Comparison of ENCODE assay signal across 1 cellular context in the genomic region with DNA sequence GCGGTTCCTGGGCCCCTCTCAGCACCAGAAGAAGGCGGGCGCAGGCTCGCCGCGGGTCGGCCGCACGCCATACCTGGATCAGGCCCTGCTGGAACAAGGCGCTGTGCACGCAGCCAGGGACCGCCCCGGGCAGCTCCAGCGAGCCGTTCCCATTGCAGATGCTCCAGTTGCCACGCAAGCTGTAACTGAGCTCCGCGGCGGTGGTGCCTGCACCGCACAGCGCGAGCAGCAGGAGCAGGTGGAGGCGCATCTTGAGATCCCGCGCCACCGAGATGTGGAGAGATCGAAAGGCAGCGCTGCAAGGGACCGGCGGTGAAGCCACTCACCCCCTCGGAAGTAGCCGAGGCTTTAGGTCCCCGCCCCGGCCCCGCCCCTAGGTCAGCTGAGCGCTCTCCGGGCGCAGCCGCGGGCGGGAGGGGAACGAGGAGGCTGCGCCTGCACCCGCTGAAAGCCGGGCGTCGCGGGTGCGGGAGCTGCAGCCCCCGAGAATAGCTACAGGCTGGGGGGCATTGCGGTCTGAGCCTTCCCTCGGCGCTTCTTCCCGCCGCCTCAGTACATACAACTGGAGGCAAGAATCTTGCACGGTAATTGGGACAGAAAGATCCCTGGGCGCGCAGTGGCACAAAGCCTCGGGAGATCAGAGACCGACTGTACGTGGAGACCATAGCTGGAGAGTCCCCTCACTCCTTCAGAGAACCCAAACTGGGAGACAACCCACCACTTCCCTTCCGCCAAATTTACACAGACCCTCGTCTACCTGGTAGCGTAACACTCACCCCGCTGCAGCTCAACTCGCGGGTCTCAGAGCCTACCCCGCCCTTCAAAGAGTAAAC.
TF ChIP-seq lines count a peak whose summit lies in the region.

A gene (minus strand): TSS at position 324 of the 833 bp plus-strand sequence. CDS start 74 bp downstream, at position 250.

TF ChIP-seq in HepG2, 621 proteins besides CTCF, POLR2A, EP300 and RAD21 (continued from another document and continues in another):
- TF ChIP-seq, protein P1, sequence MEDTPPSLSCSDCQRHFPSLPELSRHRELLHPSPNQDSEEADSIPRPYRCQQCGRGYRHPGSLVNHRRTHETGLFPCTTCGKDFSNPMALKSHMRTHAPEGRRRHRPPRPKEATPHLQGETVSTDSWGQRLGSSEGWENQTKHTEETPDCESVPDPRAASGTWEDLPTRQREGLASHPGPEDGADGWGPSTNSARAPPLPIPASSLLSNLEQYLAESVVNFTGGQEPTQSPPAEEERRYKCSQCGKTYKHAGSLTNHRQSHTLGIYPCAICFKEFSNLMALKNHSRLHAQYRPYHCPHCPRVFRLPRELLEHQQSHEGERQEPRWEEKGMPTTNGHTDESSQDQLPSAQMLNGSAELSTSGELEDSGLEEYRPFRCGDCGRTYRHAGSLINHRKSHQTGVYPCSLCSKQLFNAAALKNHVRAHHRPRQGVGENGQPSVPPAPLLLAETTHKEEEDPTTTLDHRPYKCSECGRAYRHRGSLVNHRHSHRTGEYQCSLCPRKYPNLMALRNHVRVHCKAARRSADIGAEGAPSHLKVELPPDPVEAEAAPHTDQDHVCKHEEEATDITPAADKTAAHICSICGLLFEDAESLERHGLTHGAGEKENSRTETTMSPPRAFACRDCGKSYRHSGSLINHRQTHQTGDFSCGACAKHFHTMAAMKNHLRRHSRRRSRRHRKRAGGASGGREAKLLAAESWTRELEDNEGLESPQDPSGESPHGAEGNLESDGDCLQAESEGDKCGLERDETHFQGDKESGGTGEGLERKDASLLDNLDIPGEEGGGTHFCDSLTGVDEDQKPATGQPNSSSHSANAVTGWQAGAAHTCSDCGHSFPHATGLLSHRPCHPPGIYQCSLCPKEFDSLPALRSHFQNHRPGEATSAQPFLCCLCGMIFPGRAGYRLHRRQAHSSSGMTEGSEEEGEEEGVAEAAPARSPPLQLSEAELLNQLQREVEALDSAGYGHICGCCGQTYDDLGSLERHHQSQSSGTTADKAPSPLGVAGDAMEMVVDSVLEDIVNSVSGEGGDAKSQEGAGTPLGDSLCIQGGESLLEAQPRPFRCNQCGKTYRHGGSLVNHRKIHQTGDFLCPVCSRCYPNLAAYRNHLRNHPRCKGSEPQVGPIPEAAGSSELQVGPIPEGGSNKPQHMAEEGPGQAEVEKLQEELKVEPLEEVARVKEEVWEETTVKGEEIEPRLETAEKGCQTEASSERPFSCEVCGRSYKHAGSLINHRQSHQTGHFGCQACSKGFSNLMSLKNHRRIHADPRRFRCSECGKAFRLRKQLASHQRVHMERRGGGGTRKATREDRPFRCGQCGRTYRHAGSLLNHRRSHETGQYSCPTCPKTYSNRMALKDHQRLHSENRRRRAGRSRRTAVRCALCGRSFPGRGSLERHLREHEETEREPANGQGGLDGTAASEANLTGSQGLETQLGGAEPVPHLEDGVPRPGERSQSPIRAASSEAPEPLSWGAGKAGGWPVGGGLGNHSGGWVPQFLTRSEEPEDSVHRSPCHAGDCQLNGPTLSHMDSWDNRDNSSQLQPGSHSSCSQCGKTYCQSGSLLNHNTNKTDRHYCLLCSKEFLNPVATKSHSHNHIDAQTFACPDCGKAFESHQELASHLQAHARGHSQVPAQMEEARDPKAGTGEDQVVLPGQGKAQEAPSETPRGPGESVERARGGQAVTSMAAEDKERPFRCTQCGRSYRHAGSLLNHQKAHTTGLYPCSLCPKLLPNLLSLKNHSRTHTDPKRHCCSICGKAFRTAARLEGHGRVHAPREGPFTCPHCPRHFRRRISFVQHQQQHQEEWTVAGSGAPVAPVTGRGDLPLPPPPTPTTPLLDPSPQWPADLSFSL (CRISPR knock-in tag; IDR thresholded peaks at IDR 0.05) = 0 out of 2 replicates have a peak, but pooled peaks have one; percentile 18
- TF ChIP-seq ZNF674 (CRISPR knock-in tag; IDR thresholded peaks at IDR 0.05; ENCODE audit: low read depth) = no peak
- no peak; the same call in 1 of the 2 replicates for TF ChIP-seq ZNF30 (CRISPR knock-in tag; IDR thresholded peaks at IDR 0.05)
- TF ChIP-seq NFIC (IDR thresholded peaks at IDR 0.05; ENCODE audit: low read length) = no peak
- TF ChIP-seq XRCC5 (optimal IDR thresholded peaks at IDR 0.05; ENCODE audit: low read length) = no peak
- TF ChIP-seq, protein P2, sequence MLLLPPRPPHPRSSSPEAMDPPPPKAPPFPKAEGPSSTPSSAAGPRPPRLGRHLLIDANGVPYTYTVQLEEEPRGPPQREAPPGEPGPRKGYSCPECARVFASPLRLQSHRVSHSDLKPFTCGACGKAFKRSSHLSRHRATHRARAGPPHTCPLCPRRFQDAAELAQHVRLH (CRISPR knock-in tag; IDR thresholded peaks at IDR 0.05; ENCODE audit: borderline replicate concordance, low read depth) = peak; percentile 58; the same call in 1 of the 2 replicates
- TF ChIP-seq ZNF724P (CRISPR knock-in tag; IDR thresholded peaks at IDR 0.05; ENCODE audit: borderline replicate concordance) = peak; percentile 51; the same call in 1 of the 2 replicates
- TF ChIP-seq, protein P3, sequence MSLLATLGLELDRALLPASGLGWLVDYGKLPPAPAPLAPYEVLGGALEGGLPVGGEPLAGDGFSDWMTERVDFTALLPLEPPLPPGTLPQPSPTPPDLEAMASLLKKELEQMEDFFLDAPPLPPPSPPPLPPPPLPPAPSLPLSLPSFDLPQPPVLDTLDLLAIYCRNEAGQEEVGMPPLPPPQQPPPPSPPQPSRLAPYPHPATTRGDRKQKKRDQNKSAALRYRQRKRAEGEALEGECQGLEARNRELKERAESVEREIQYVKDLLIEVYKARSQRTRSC (CRISPR knock-in tag; IDR thresholded peaks at IDR 0.05; ENCODE audit: low read depth) = 0 out of 2 replicates have a peak, but pooled peaks have one; percentile 82
- no peak for TF ChIP-seq ZNF790 (CRISPR knock-in tag; IDR thresholded peaks at IDR 0.05; ENCODE audit: borderline replicate concordance)
- TF ChIP-seq ZNF543 (CRISPR knock-in tag; IDR thresholded peaks at IDR 0.05) = peak; percentile 82; the same call in 1 of the 2 replicates
- TF ChIP-seq, protein P4, sequence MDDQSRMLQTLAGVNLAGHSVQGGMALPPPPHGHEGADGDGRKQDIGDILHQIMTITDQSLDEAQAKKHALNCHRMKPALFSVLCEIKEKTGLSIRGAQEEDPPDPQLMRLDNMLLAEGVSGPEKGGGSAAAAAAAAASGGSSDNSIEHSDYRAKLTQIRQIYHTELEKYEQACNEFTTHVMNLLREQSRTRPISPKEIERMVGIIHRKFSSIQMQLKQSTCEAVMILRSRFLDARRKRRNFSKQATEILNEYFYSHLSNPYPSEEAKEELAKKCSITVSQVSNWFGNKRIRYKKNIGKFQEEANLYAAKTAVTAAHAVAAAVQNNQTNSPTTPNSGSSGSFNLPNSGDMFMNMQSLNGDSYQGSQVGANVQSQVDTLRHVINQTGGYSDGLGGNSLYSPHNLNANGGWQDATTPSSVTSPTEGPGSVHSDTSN (CRISPR knock-in tag; IDR thresholded peaks at IDR 0.05; ENCODE audit: borderline replicate concordance) = no peak
- no peak for TF ChIP-seq HHEX (CRISPR knock-in tag; IDR thresholded peaks at IDR 0.05)
- peak; percentile 77; the same call in 1 of the 2 replicates for TF ChIP-seq ZNF776 (CRISPR knock-in tag; IDR thresholded peaks at IDR 0.05)
- TF ChIP-seq ZNF749 (CRISPR knock-in tag; IDR thresholded peaks at IDR 0.05; ENCODE audit: borderline replicate concordance) = peak; percentile 67; the same call in 1 of the 2 replicates
- no peak for TF ChIP-seq THYN1 (CRISPR knock-in tag; IDR thresholded peaks at IDR 0.05; ENCODE audit: borderline replicate concordance, low read depth)
- TF ChIP-seq, protein P5, sequence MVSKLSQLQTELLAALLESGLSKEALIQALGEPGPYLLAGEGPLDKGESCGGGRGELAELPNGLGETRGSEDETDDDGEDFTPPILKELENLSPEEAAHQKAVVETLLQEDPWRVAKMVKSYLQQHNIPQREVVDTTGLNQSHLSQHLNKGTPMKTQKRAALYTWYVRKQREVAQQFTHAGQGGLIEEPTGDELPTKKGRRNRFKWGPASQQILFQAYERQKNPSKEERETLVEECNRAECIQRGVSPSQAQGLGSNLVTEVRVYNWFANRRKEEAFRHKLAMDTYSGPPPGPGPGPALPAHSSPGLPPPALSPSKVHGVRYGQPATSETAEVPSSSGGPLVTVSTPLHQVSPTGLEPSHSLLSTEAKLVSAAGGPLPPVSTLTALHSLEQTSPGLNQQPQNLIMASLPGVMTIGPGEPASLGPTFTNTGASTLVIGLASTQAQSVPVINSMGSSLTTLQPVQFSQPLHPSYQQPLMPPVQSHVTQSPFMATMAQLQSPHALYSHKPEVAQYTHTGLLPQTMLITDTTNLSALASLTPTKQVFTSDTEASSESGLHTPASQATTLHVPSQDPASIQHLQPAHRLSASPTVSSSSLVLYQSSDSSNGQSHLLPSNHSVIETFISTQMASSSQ (IDR thresholded peaks at IDR 0.05; ENCODE audit: low read depth) = no peak
- TF ChIP-seq, protein P5 (CRISPR knock-in tag; IDR thresholded peaks at IDR 0.05; ENCODE audit: borderline replicate concordance) = peak; percentile 42; the same call in 1 of the 2 replicates
- no peak for TF ChIP-seq NAIF1 (CRISPR knock-in tag; IDR thresholded peaks at IDR 0.05; ENCODE audit: borderline replicate concordance)
- TF ChIP-seq SATB2 (CRISPR knock-in tag; IDR thresholded peaks at IDR 0.05) = no peak
- no peak for TF ChIP-seq HNF4G (IDR thresholded peaks at IDR 0.05; ENCODE audit: borderline replicate concordance, low read depth, low read length)
- TF ChIP-seq HNF4G (CRISPR knock-in tag; IDR thresholded peaks at IDR 0.05; ENCODE audit: borderline replicate concordance, low read depth) = 0 out of 2 replicates have a peak, but pooled peaks have one; percentile 14
- TF ChIP-seq MLLT10 (CRISPR knock-in tag; IDR thresholded peaks at IDR 0.05) = no peak
- TF ChIP-seq HNF4A (CRISPR knock-in tag; IDR thresholded peaks at IDR 0.05) = no peak
- TF ChIP-seq ARNT (IDR thresholded peaks at IDR 0.05) = no peak
- TF ChIP-seq MAF1 (CRISPR knock-in tag; IDR thresholded peaks at IDR 0.05; ENCODE audit: borderline replicate concordance) = no peak; the same call in 1 of the 2 replicates
- no peak for TF ChIP-seq ZBTB1 (CRISPR knock-in tag; IDR thresholded peaks at IDR 0.05; ENCODE audit: borderline replicate concordance)
- peak; percentile 34; the same call in 1 of the 2 replicates for TF ChIP-seq SMYD3 (CRISPR knock-in tag; IDR thresholded peaks at IDR 0.05)
- no peak for TF ChIP-seq ZEB1 (IDR thresholded peaks at IDR 0.05; ENCODE audit: insufficient replicate concordance, low read depth)
- TF ChIP-seq ZNF264 (CRISPR knock-in tag; IDR thresholded peaks at IDR 0.05) = 0 out of 2 replicates have a peak, but pooled peaks have one; percentile 32
- TF ChIP-seq ZNF572 (CRISPR knock-in tag; IDR thresholded peaks at IDR 0.05) = no peak
- TF ChIP-seq, protein P6, sequence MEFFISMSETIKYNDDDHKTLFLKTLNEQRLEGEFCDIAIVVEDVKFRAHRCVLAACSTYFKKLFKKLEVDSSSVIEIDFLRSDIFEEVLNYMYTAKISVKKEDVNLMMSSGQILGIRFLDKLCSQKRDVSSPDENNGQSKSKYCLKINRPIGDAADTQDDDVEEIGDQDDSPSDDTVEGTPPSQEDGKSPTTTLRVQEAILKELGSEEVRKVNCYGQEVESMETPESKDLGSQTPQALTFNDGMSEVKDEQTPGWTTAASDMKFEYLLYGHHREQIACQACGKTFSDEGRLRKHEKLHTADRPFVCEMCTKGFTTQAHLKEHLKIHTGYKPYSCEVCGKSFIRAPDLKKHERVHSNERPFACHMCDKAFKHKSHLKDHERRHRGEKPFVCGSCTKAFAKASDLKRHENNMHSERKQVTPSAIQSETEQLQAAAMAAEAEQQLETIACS (CRISPR knock-in tag; IDR thresholded peaks at IDR 0.05) = no peak; the same call in 1 of the 2 replicates
- TF ChIP-seq CHD4 (IDR thresholded peaks at IDR 0.05; ENCODE audit: borderline replicate concordance, low read length) = no peak
- no peak for TF ChIP-seq FOXA1 (IDR thresholded peaks at IDR 0.05)
- TF ChIP-seq FOXA1 (CRISPR knock-in tag; IDR thresholded peaks at IDR 0.05) = peak; percentile 74
- TF ChIP-seq SP4 (CRISPR knock-in tag; IDR thresholded peaks at IDR 0.05) = peak; percentile 70
- no peak for TF ChIP-seq ZBTB21 (CRISPR knock-in tag; IDR thresholded peaks at IDR 0.05)
- TF ChIP-seq, protein P7, sequence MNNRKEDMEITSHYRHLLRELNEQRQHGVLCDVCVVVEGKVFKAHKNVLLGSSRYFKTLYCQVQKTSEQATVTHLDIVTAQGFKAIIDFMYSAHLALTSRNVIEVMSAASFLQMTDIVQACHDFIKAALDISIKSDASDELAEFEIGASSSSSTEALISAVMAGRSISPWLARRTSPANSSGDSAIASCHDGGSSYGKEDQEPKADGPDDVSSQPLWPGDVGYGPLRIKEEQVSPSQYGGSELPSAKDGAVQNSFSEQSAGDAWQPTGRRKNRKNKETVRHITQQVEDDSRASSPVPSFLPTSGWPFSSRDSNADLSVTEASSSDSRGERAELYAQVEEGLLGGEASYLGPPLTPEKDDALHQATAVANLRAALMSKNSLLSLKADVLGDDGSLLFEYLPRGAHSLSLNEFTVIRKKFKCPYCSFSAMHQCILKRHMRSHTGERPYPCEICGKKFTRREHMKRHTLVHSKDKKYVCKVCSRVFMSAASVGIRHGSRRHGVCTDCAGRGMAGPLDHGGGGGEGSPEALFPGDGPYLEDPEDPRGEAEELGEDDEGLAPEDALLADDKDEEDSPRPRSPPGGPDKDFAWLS (CRISPR knock-in tag; IDR thresholded peaks at IDR 0.05; ENCODE audit: borderline replicate concordance) = 0 out of 2 replicates have a peak, but pooled peaks have one; percentile 25
- TF ChIP-seq ZFP36L1 (CRISPR knock-in tag; IDR thresholded peaks at IDR 0.05) = peak; percentile 72
- TF ChIP-seq SP1 (IDR thresholded peaks at IDR 0.05) = no peak
- peak; percentile 71 for TF ChIP-seq SP1 (CRISPR knock-in tag; IDR thresholded peaks at IDR 0.05)
- TF ChIP-seq GABPB1 (CRISPR knock-in tag; IDR thresholded peaks at IDR 0.05) = peak; percentile 84
- TF ChIP-seq ZNF83 (CRISPR knock-in tag; IDR thresholded peaks at IDR 0.05; ENCODE audit: borderline replicate concordance) = 0 out of 2 replicates have a peak, but pooled peaks have one; percentile 26
- TF ChIP-seq EHMT2 (IDR thresholded peaks at IDR 0.05; ENCODE audit: borderline replicate concordance, low read depth, low read length) = no peak
- no peak for TF ChIP-seq MBD4 (IDR thresholded peaks at IDR 0.05; ENCODE audit: borderline replicate concordance, low read length)
- 0 out of 2 replicates have a peak, but pooled peaks have one; percentile 43 for TF ChIP-seq ZNF709 (CRISPR knock-in tag; IDR thresholded peaks at IDR 0.05)
- TF ChIP-seq JUNB (CRISPR knock-in tag; IDR thresholded peaks at IDR 0.05; ENCODE audit: borderline replicate concordance) = no peak
- TF ChIP-seq ARNTL (CRISPR knock-in tag; IDR thresholded peaks at IDR 0.05) = no peak
